ENCODE assay signal across 23 cellular contexts in the genomic region with DNA sequence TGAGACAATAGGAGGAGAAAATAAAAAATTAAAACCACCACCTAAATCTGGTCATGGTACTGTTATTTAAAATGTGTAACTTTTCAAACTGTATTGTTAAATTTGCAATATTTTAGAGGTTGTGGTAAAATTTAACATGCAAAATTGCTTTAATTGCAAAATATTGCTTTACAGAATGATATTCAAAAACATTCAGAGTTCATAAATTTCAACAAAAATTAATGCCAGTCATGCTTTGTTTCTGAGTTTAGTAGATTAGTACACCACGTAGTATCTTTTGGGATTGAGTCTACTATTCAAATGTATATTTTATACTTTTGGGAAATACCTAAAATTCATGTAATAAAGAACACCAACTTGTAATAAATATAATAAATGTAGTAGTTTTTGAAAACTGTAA. TPM values are rescaled to one million over a fixed set of nuclear protein-coding genes. Genes with fewer than 3 reads are reported as not detected.
"Had no signal": no experiment of that assay in that cellular context is flagged by ENCODE, and none has a peak within 500 bp of the region (broad histone marks: within the 10 kb centered on the region; RNA-seq: fewer than 3 reads in every experiment).

No MANE protein-coding gene starts in this region.

- H3K27ac ChIP-seq: KMS-11, SJSA1, SK-N-MC had no signal

- H3K4me3 ChIP-seq: SJSA1, SK-N-MC had no signal

- H3K4me2 ChIP-seq: KMS-11 had no signal

- FAIRE-seq: RCC 7860 had no signal

- DNase-seq: Kasumi-1, MM.1S, NCI-H1092 treated with DMSO at 0.1 percent for 48 hours, NCI-H1436, NCI-H187, NCI-H2029, NCI-H2081 treated with DMSO at 0.1 percent for 48 hours, NCI-H2171, NCI-H226, NCI-H446, NCI-H510A, NCI-H524 treated with DMSO at 0.1 percent for 48 hours, NCI-H69, NCI-H774, Right ventricle myocardium superior, RPMI8226, SIG-M5, SW 1271 had no signal

- H3K9ac ChIP-seq: KMS-11 had no signal

- H3K27me3 ChIP-seq: SJSA1 had no signal

- H3K9me3 ChIP-seq: SJSA1 had no signal

RNA-seq across cellular contexts. Expression of gene DNAI7, which starts 18.4 kb away (rescaled TPM):
- total RNA-seq: HT1080 had no signal
